Comparison of ENCODE assay signal across 8 cellular contexts in the genomic region with DNA sequence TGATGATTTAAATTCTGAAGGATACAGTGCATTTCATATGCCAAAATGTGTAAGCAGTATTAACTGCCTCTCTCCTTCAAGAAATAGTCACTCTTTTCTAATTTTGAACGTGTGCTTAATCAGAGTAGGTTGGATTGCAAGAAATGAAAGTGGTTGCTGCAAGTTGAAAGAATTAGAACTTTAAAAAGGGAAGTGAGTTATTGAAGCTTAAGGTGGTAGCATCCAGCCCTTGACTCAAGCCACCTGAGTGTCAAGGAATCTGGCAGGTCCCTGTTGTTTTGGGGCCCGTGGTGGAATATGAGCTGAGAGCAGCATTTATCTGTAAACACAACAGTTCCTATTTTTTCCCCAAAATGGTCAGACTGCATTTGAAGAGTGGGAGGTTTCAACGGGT. TPM values are rescaled to one million over a fixed set of nuclear protein-coding genes. Genes with fewer than 3 reads are reported as not detected.
A peak's percentile ranks its signal among the peaks of the same experiment; 100 is the strongest.
DNase-seq lines count a peak whose midpoint lies in the region; ATAC-seq lines count a peak whose summit lies in the region.

No MANE protein-coding gene starts in this region.

- H3K27me3 Mint-ChIP-seq in activated T-helper 2 cell treated with anti-CD3 and anti-CD28 coated beads, Interferon-gamma antibody, Interleukin-2, Interleukin-4, amounts not matched to agents 10 μg/mL and 5 μg/mL and 100 μg/mL, durations not matched to agents 14 hours and 24 hours and 36 hours (ENCODE audit: low read depth), result peaks cover 18% of the 10 kb centered on the region
- H3K27me3 Mint-ChIP-seq in natural killer cell treated with Interleukin-12 subunit alpha and Interleukin-12 subunit beta and Interleukin-15 and Interleukin-18, amount 100 ng/mL, for 72 hours, result peaks cover 3 to 8% of the 10 kb centered on the region in 2 donors

- H3K27ac Mint-ChIP-seq in activated T-helper 2 cell treated with anti-CD3 and anti-CD28 coated beads, Interferon-gamma antibody, Interleukin-2, Interleukin-4, amounts not matched to agents 10 μg/mL and 5 μg/mL and 100 μg/mL, durations not matched to agents 14 hours and 24 hours and 36 hours, result peak overlapping the region; percentile 50
- peak overlapping the region; percentile 77 to 90 for H3K27ac Mint-ChIP-seq in natural killer cell treated with Interleukin-12 subunit alpha and Interleukin-12 subunit beta and Interleukin-15 and Interleukin-18, amount 100 ng/mL, for 72 hours

- no peak for DNase-seq in activated T-helper 2 cell treated with anti-CD3 and anti-CD28 coated beads, Interferon-gamma antibody, Interleukin-2, Interleukin-4, amounts not matched to agents 10 μg/mL and 5 μg/mL and 100 μg/mL, durations not matched to agents 14 hours and 24 hours and 36 hours (ENCODE audit: low spot score)
- no peak for DNase-seq in natural killer cell treated with Interleukin-12 subunit alpha and Interleukin-12 subunit beta and Interleukin-15 and Interleukin-18, amount 100 ng/mL, for 72 hours (ENCODE audit: low spot score)
- no peak for DNase-seq in cerebellar cortex (ENCODE audit: low spot score)
- no peak for DNase-seq in GOT3 (lab: John Stamatoyannopoulos, UW)

- no peaks in the 10 kb centered on the region for H3K9me3 Mint-ChIP-seq in activated T-helper 2 cell treated with anti-CD3 and anti-CD28 coated beads, Interferon-gamma antibody, Interleukin-2, Interleukin-4, amounts not matched to agents 10 μg/mL and 5 μg/mL and 100 μg/mL, durations not matched to agents 14 hours and 24 hours and 36 hours
- no peaks in the 10 kb centered on the region for H3K9me3 Mint-ChIP-seq in natural killer cell treated with Interleukin-12 subunit alpha and Interleukin-12 subunit beta and Interleukin-15 and Interleukin-18, amount 100 ng/mL, for 72 hours

- H3K4me3 ChIP-seq in GM08714 (ENCODE audit: low read length), result peak overlapping the region; percentile 65

- peaks cover 49% of the 10 kb centered on the region for H3K36me3 Mint-ChIP-seq in activated T-helper 2 cell treated with anti-CD3 and anti-CD28 coated beads, Interferon-gamma antibody, Interleukin-2, Interleukin-4, amounts not matched to agents 10 μg/mL and 5 μg/mL and 100 μg/mL, durations not matched to agents 14 hours and 24 hours and 36 hours (ENCODE audit: low read depth)
- peaks cover 23% of the 10 kb centered on the region for H3K36me3 Mint-ChIP-seq in natural killer cell treated with Interleukin-12 subunit alpha and Interleukin-12 subunit beta and Interleukin-15 and Interleukin-18, amount 100 ng/mL, for 72 hours

- H3K4me3 Mint-ChIP-seq in activated T-helper 2 cell treated with anti-CD3 and anti-CD28 coated beads, Interferon-gamma antibody, Interleukin-2, Interleukin-4, amounts not matched to agents 10 μg/mL and 5 μg/mL and 100 μg/mL, durations not matched to agents 14 hours and 24 hours and 36 hours (ENCODE audit: low read depth), result peak overlapping the region; percentile 96
- peak overlapping the region; percentile 93 for H3K4me3 Mint-ChIP-seq in natural killer cell treated with Interleukin-12 subunit alpha and Interleukin-12 subunit beta and Interleukin-15 and Interleukin-18, amount 100 ng/mL, for 72 hours

- peaks cover 44% of the 10 kb centered on the region for H3K4me1 Mint-ChIP-seq in activated T-helper 2 cell treated with anti-CD3 and anti-CD28 coated beads, Interferon-gamma antibody, Interleukin-2, Interleukin-4, amounts not matched to agents 10 μg/mL and 5 μg/mL and 100 μg/mL, durations not matched to agents 14 hours and 24 hours and 36 hours (ENCODE audit: low read depth)
- H3K4me1 Mint-ChIP-seq in natural killer cell treated with Interleukin-12 subunit alpha and Interleukin-12 subunit beta and Interleukin-15 and Interleukin-18, amount 100 ng/mL, for 72 hours (ENCODE audit: low read depth in 2 of 2), result peaks cover 32 to 49% of the 10 kb centered on the region in 2 donors

- ATAC-seq in HG02678 (IDR thresholded peaks at IDR 0.05; ENCODE audit: unreplicated experiment), result peak; percentile 17
- ATAC-seq in natural killer cell treated with Interleukin-12 subunit alpha and Interleukin-12 subunit beta and Interleukin-15 and Interleukin-18, amount 100 ng/mL, for 72 hours, result no peak
- ATAC-seq in HG03442 (IDR thresholded peaks at IDR 0.05; ENCODE audit: unreplicated experiment), result no peak
- ATAC-seq in GM19397 (IDR thresholded peaks at IDR 0.05; ENCODE audit: unreplicated experiment), result no peak

- intact Hi-C loops in activated T-helper 2 cell treated with anti-CD3 and anti-CD28 coated beads, Interferon-gamma antibody, Interleukin-2, Interleukin-4, amounts not matched to agents 10 μg/mL and 5 μg/mL and 100 μg/mL, durations not matched to agents 14 hours and 24 hours and 36 hours (cut with micrococcal nuclease), result loop anchor here (5.0 to 10.0 kb wide), 4 partner anchors 87 to 630 kb away; a partner anchor contains a TSS

RNA-seq across cellular contexts. Expression of a gene that starts 1.7 kb away (rescaled TPM):
- total RNA-seq in activated T-helper 2 cell treated with anti-CD3 and anti-CD28 coated beads, Interferon-gamma antibody, Interleukin-2, Interleukin-4, amounts not matched to agents 10 μg/mL and 5 μg/mL and 100 μg/mL, durations not matched to agents 14 hours and 24 hours and 36 hours, result 117 and 137 TPM in 2 replicates
- total RNA-seq in natural killer cell treated with Interleukin-12 subunit alpha and Interleukin-12 subunit beta and Interleukin-15 and Interleukin-18, amount 100 ng/mL, for 72 hours, result 100 to 1,000 TPM; 119 to 177 TPM

RNA-seq across cellular contexts. Expression of a gene that starts 27.7 kb away (rescaled TPM):
- 6.9 and 7.7 TPM in 2 replicates for total RNA-seq in activated T-helper 2 cell treated with anti-CD3 and anti-CD28 coated beads, Interferon-gamma antibody, Interleukin-2, Interleukin-4, amounts not matched to agents 10 μg/mL and 5 μg/mL and 100 μg/mL, durations not matched to agents 14 hours and 24 hours and 36 hours
- 10 to 100 TPM; 13.6 to 13.7 TPM for total RNA-seq in natural killer cell treated with Interleukin-12 subunit alpha and Interleukin-12 subunit beta and Interleukin-15 and Interleukin-18, amount 100 ng/mL, for 72 hours
